8 cellular contexts compared by ENCODE assay signal in the genomic region with DNA sequence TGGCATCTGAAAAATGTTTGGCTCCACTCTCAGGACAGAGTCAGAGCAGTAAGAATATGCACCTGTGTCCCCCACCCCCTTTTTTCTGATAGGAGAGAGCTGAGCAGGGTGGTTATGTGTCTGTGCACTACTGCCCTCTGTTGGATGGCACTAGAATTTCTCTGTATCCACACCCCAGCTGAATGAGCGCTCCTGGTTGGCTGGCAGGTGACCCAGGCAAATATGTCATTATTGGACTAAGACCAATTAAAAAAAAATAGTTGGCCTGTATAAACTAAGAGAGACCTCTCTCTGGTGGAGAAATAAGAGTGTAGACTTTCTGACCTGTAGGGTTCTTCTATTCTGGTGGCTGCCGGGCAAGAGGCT.
A peak's percentile ranks its signal among the peaks of the same experiment; 100 is the strongest.
DNase-seq lines count a peak whose midpoint lies in the region; ATAC-seq and TF ChIP-seq lines count a peak whose summit lies in the region.

No MANE protein-coding gene starts in this region.

- H3K4me1 ChIP-seq in adipocyte (ENCODE audit: control insufficient read depth, insufficient read depth, low read length) (peaks cover 19% of the 10 kb centered on the region), iPS DF 6.9 (ENCODE audit: control insufficient read depth, insufficient read depth, low read length) (0 out of 2 replicates have a peak, but pooled peaks cover 1% of the 10 kb centered on the region)

- no peak overlapping the region for H3K27ac ChIP-seq in iPS DF 6.9 (ENCODE audit: low read length)

- intact Hi-C loops in natural killer cell (cut with micrococcal nuclease): no loop called here

- no peak overlapping the region for H3K9ac ChIP-seq in adipocyte (ENCODE audit: low read length)

- H3K9me3 ChIP-seq in adipocyte (ENCODE audit: control insufficient read depth, low read length) (no peaks in the 10 kb centered on the region), iPS DF 6.9 (ENCODE audit: control insufficient read depth, insufficient read depth, low read length) (no peaks in the 10 kb centered on the region)

- peak; percentile 51 for DNase-seq in COR-L47 (lab: John Stamatoyannopoulos, UW)
- peak; percentile 10 for DNase-seq in GM19238 (ENCODE audit: insufficient read length, low spot score)
- DNase-seq in NCI-H510A (lab: John Stamatoyannopoulos, UW): peak; percentile 27
- DNase-seq in adipocyte (ENCODE audit: low read depth): peak; percentile 26
- DNase-seq in iPS DF 6.9 (ENCODE audit: low read depth, low spot score): peak; percentile 79
- DNase-seq in stimulated activated CD8-positive, alpha-beta memory T cell treated with anti-CD3 and anti-CD28 coated beads, Interleukin-4, amount 100 ng/mL, for 48 hours: peak; percentile 36
- no peak for DNase-seq in natural killer cell

- no peak overlapping the region for H3K4me3 ChIP-seq in adipocyte (ENCODE audit: low read length)
- H3K4me3 ChIP-seq in iPS DF 6.9 (ENCODE audit: low read length): no peak overlapping the region

- no peak overlapping the region for H3K4me3 Mint-ChIP-seq in natural killer cell

- ATAC-seq in HG03457 (IDR thresholded peaks at IDR 0.05; ENCODE audit: unreplicated experiment) (peak; percentile 55), natural killer cell (no peak)

- H3K4me1 Mint-ChIP-seq in natural killer cell: no peaks in the 10 kb centered on the region

- no peaks in the 10 kb centered on the region for H3K9me3 Mint-ChIP-seq in natural killer cell

- TF ChIP-seq CTCF in natural killer cell (IDR thresholded peaks at IDR 0.05): no peak

- H3K27me3 ChIP-seq in adipocyte (replicated peaks; ENCODE audit: control insufficient read depth, insufficient read depth, low read length) (peaks cover 17% of the 10 kb centered on the region), iPS DF 6.9 (ENCODE audit: control insufficient read depth, insufficient read depth, low read length) (no peaks in the 10 kb centered on the region)

- H3K27me3 Mint-ChIP-seq in natural killer cell (ENCODE audit: low read depth in 2 of 2): peaks cover 3 to 14% of the 10 kb centered on the region in 2 donors

- no CpG with 5 or more reads among the region's 2 CpGs for WGBS in iPS DF 6.9 (ENCODE audit: insufficient coverage, insufficient read length)

- no peaks in the 10 kb centered on the region for H3K36me3 Mint-ChIP-seq in natural killer cell

- no peak overlapping the region for H3K27ac Mint-ChIP-seq in natural killer cell

- H3K36me3 ChIP-seq in adipocyte (ENCODE audit: control insufficient read depth, insufficient read depth, low read length, severe bottlenecking) (no peaks in the 10 kb centered on the region), iPS DF 6.9 (ENCODE audit: control insufficient read depth, insufficient read depth, low read length) (no peaks in the 10 kb centered on the region)
